10 cellular contexts compared by ENCODE assay signal in the genomic region with DNA sequence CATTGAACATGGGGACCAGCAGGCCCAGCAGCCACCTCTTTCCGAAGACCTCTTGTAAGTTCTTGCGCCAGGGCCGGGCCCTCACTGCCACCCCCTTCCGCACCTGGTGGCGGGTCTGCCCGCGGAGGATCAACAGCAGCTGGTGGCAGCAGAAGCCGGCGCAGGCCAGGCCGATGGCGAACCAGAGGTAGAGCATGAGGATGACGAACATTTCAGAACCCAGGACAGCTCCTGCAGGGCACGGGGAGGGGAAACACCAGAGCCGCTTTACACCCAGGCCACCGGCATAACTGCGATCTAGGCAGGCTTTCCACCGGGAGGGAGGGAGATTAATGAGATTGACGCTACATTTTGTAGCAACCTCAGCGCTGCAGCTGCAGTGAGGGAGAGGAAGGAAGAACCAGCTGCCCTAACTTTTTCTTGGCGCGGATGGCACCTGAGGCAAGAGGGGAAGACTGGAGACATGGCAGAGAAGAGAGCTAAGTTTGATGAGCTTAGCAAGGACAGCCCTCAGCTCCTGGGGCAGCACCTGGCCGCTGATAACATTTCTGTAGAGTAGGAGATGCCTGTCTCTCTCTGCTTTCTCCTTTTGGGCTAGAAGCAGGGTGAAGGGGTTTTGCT. TPM values are rescaled to one million over a fixed set of nuclear protein-coding genes. Genes with fewer than 3 reads are reported as not detected.
DNase-seq lines count a peak whose midpoint lies in the region; ATAC-seq and TF ChIP-seq lines count a peak whose summit lies in the region.
"Had no signal": no experiment of that assay in that cellular context is flagged by ENCODE, and none has a peak within 500 bp of the region (broad histone marks: within the 10 kb centered on the region; RNA-seq: fewer than 3 reads in every experiment).

No MANE protein-coding gene starts in this region.

- no peaks in the 10 kb centered on the region for H3K4me1 ChIP-seq in CD8-positive, alpha-beta memory T cell (ENCODE audit: insufficient read depth, low read length)
- H3K4me1 ChIP-seq: breast epithelium had no signal

- peaks cover 0 to 3% (median 0%) of the 10 kb centered on the region in 3 donors for H3K36me3 Mint-ChIP-seq in CD8-positive, alpha-beta memory T cell
- H3K36me3 Mint-ChIP-seq in memory B cell (peaks cover 3% of the 10 kb centered on the region), type B pancreatic cell (no peaks in the 10 kb centered on the region)

- peaks cover 32% of the 10 kb centered on the region for H3K27me3 ChIP-seq in CD8-positive, alpha-beta memory T cell (ENCODE audit: insufficient read depth, low read length, poor library complexity, severe bottlenecking)

- peak; percentile 24 to 72 (median 33) for DNase-seq in CD8-positive, alpha-beta memory T cell
- DNase-seq in T follicular helper cell (ENCODE audit: low read depth) (peak; percentile 42), T47D (ENCODE audit: low read depth in 1 of 2, low spot score in 1 of 2) (peak; percentile 93 to 97), memory B cell (ENCODE audit: low spot score in 2 of 2) (peak; percentile 67 to 73), type B pancreatic cell (ENCODE audit: extremely low spot score, unreplicated experiment) (peak; percentile 84), NCI-H187 treated with DMSO at 0.1 percent for 48 hours (lab: John Stamatoyannopoulos, UW) (no peak)

- no peak for TF ChIP-seq CTCF in type B pancreatic cell (conservative IDR thresholded peaks at IDR 0.05)

- no peak overlapping the region for H3K27ac ChIP-seq in CD8-positive, alpha-beta memory T cell (ENCODE audit: low read depth, low read length)
- H3K27ac ChIP-seq: breast epithelium had no signal

- CTCF ChIA-PET in CD8-positive, alpha-beta memory T cell (lab: Charles Lee): interaction anchor here (0.7 to 1.7 kb wide), 3 partner anchors 10 to 16 kb away, joined by 3 to 4 read pairs (median 3); no protein-coding TSS in a partner anchor

- in situ Hi-C loops in T47D (cut with HindIII; ENCODE audit: low pct_unique_long_range_greater_than_20kb, low sequenced_read_pairs): no loop called here

- peaks cover 0 to 2% (median 0%) of the 10 kb centered on the region in 5 donors for H3K9me3 Mint-ChIP-seq in CD8-positive, alpha-beta memory T cell
- no peaks in the 10 kb centered on the region for H3K9me3 Mint-ChIP-seq in memory B cell
- peaks cover 4% of the 10 kb centered on the region for H3K9me3 Mint-ChIP-seq in type B pancreatic cell

- ATAC-seq in HG02759 (IDR thresholded peaks at IDR 0.05; ENCODE audit: unreplicated experiment) (peak; percentile 73), memory B cell (ENCODE audit: low read depth) (peak; percentile 97), GM19455 (IDR thresholded peaks at IDR 0.05; ENCODE audit: unreplicated experiment) (no peak)

- H3K4me3 Mint-ChIP-seq in CD8-positive, alpha-beta memory T cell: no peak overlapping the region
- H3K4me3 Mint-ChIP-seq in memory B cell: no peak overlapping the region
- no peak overlapping the region for H3K4me3 Mint-ChIP-seq in type B pancreatic cell

- no peak overlapping the region for H3K4me3 ChIP-seq in CD8-positive, alpha-beta memory T cell (ENCODE audit: low read length)
- H3K4me3 ChIP-seq: breast epithelium had no signal

- no peaks in the 10 kb centered on the region for H3K9me3 ChIP-seq in CD8-positive, alpha-beta memory T cell (ENCODE audit: low read length)
- H3K9me3 ChIP-seq: breast epithelium had no signal

- H3K4me1 Mint-ChIP-seq in CD8-positive, alpha-beta memory T cell: peaks cover 4 to 6% (median 6%) of the 10 kb centered on the region in 3 donors
- peaks cover 9% of the 10 kb centered on the region for H3K4me1 Mint-ChIP-seq in memory B cell
- H3K4me1 Mint-ChIP-seq in type B pancreatic cell (ENCODE audit: unreplicated experiment): peaks cover 8% of the 10 kb centered on the region

- H3K36me3 ChIP-seq in CD8-positive, alpha-beta memory T cell (ENCODE audit: insufficient read depth, low read length): no peaks in the 10 kb centered on the region
- H3K36me3 ChIP-seq: breast epithelium had no signal

- POLR2A ChIA-PET in CD8-positive, alpha-beta memory T cell (lab: Charles Lee): no interaction called here

- H3K27ac Mint-ChIP-seq in CD8-positive, alpha-beta memory T cell: no peak overlapping the region
- H3K27ac Mint-ChIP-seq in memory B cell (no peak overlapping the region), type B pancreatic cell (no peak overlapping the region)

- peaks cover 42 to 83% of the 10 kb centered on the region in 2 donors for H3K27me3 Mint-ChIP-seq in CD8-positive, alpha-beta memory T cell
- H3K27me3 Mint-ChIP-seq in memory B cell (peaks cover 39% of the 10 kb centered on the region), type B pancreatic cell (peaks cover 97% of the 10 kb centered on the region)

RNA-seq across cellular contexts. Expression of a gene that starts 7.8 kb away (rescaled TPM):
- not detected for total RNA-seq in CD8-positive, alpha-beta memory T cell
- not detected for polyA plus RNA-seq in CD8-positive, alpha-beta memory T cell
- 0.24 TPM in 1 of 2 replicates, not detected in the other for total RNA-seq in type B pancreatic cell (ENCODE audit: low replicate concordance)
- total RNA-seq: breast epithelium, subcutaneous adipose tissue had no signal

RNA-seq across cellular contexts. Expression of a gene that starts 35.8 kb away (rescaled TPM):
- total RNA-seq in CD8-positive, alpha-beta memory T cell: 10 to 100 TPM; 10.5 to 12.7 TPM
- 6.2 TPM for polyA plus RNA-seq in CD8-positive, alpha-beta memory T cell
- total RNA-seq in type B pancreatic cell (ENCODE audit: low replicate concordance): 27.2 and 34.0 TPM in 2 replicates

RNA-seq across cellular contexts. Expression of a gene that starts 47.8 kb away (rescaled TPM):
- total RNA-seq in CD8-positive, alpha-beta memory T cell: under 1 TPM; 0.64 to 0.68 TPM
- polyA plus RNA-seq in CD8-positive, alpha-beta memory T cell: 0.28 TPM
- total RNA-seq in type B pancreatic cell (ENCODE audit: low replicate concordance): 4.6 and 5.5 TPM in 2 replicates
